7 cellular contexts compared by ENCODE assay signal in genomic region chr11:67055812-67056211, GRCh38. TPM values are rescaled to one million over a fixed set of nuclear protein-coding genes. Genes with fewer than 3 reads are reported as not detected.
A peak's percentile ranks its signal among the peaks of the same experiment; 100 is the strongest.
DNase-seq lines count a peak whose midpoint lies in the region; ATAC-seq and TF ChIP-seq lines count a peak whose summit lies in the region.

No MANE protein-coding gene starts in this region.

- no peak overlapping the region for H2BK120ac ChIP-seq in H9 (ENCODE audit: low read depth, low read length, poor library complexity, severe bottlenecking)

- no peak overlapping the region for H3K14ac ChIP-seq in H9 (ENCODE audit: insufficient read depth, low read length)

- POLR2A ChIA-PET in WTC11 (lab: Charles Lee): no interaction called here

- H3K79me1 ChIP-seq in H9 (ENCODE audit: insufficient read depth, low read depth, low read length, poor library complexity, severe bottlenecking): no peaks in the 10 kb centered on the region

- no peaks in the 10 kb centered on the region for H3K79me2 ChIP-seq in H9 (ENCODE audit: insufficient read depth, low read length)

- no peak overlapping the region for H2AFZ ChIP-seq in H9 (ENCODE audit: low read length)

- no peaks in the 10 kb centered on the region for H3K9me3 Mint-ChIP-seq in H9
- H3K9me3 Mint-ChIP-seq in WTC11: no peaks in the 10 kb centered on the region

- ATAC-seq in WTC11: no peak
- no peak for ATAC-seq in HG03442 (IDR thresholded peaks at IDR 0.05; ENCODE audit: unreplicated experiment)
- no peak for ATAC-seq in GM18868 (IDR thresholded peaks at IDR 0.05; ENCODE audit: unreplicated experiment)

- H3T11ph ChIP-seq in H9 (ENCODE audit: low read length): no peak overlapping the region

- no peak for TF ChIP-seq CTCF in H9 (conservative IDR thresholded peaks at IDR 0.05)
- no peak for TF ChIP-seq CTCF in WTC11 (IDR thresholded peaks at IDR 0.05)
- no peak for TF ChIP-seq CTCF in right atrium auricular region (IDR thresholded peaks at IDR 0.05)

- H3K4me1 Mint-ChIP-seq in H9 (peaks cover 20 to 43% of the 10 kb centered on the region in 2 experiments), WTC11 (peaks cover 23% of the 10 kb centered on the region)

- H4K20me1 ChIP-seq in H9 (ENCODE audit: control insufficient read depth, insufficient read depth, insufficient read length): peaks cover 3% of the 10 kb centered on the region

- H3K4me3 Mint-ChIP-seq in H9 (peak overlapping the region; percentile 73 to 80), WTC11 (peak overlapping the region; percentile 73)

- H3K4me1 ChIP-seq in H9 (ENCODE audit: insufficient read depth, low read length): no peaks in the 10 kb centered on the region; the same call in 1 of the 2 replicates
- peaks cover 0 to 39% of the 10 kb centered on the region in 2 donors for H3K4me1 ChIP-seq in right atrium auricular region

- no peak overlapping the region; a peak in 1 of 7 replicates for H3K27ac Mint-ChIP-seq in H9
- H3K27ac Mint-ChIP-seq in WTC11: 0 out of 2 replicates have a peak overlapping the region, but pooled peaks have one; percentile 72

- H3K18ac ChIP-seq in H9 (ENCODE audit: insufficient read length, low read depth, low read length): no peak overlapping the region

- H3K27ac ChIP-seq in H9 (ENCODE audit: insufficient read length, low read depth, low read length) (no peak overlapping the region), right atrium auricular region (peak overlapping the region; percentile 78 to 92)

- no peak overlapping the region for H4K91ac ChIP-seq in H9 (ENCODE audit: insufficient read length, low read depth, low read length)

- no CpG with 5 or more reads among the region's 17 CpGs for WGBS in H9 (ENCODE audit: extremely low coverage, insufficient read length, low lambda C conversion rate)

- no peaks in the 10 kb centered on the region for H3K9me3 ChIP-seq in H9 (ENCODE audit: control insufficient read depth, low read depth, low read length)
- no peaks in the 10 kb centered on the region for H3K9me3 ChIP-seq in right atrium auricular region

- H2BK20ac ChIP-seq in H9 (ENCODE audit: low read depth, low read length, poor library complexity, severe bottlenecking): no peak overlapping the region

- H2AK5ac ChIP-seq in H9 (ENCODE audit: insufficient read length, low read length): no peak overlapping the region

- no peaks in the 10 kb centered on the region for H3K36me3 Mint-ChIP-seq in H9 (ENCODE audit: insufficient read depth in 1 of 3, low read depth in 3 of 3)
- no peaks in the 10 kb centered on the region for H3K36me3 Mint-ChIP-seq in WTC11

- H3K9ac ChIP-seq in H9 (ENCODE audit: extremely low read depth, insufficient read length, low read length): no peak overlapping the region

- H3K36me3 ChIP-seq in right atrium auricular region: no peaks in the 10 kb centered on the region

- no peak for DNase-seq in H9
- DNase-seq in WTC11 (ENCODE audit: low spot score): no peak
- no peak for DNase-seq in right atrium auricular region (ENCODE audit: low spot score)
- peak; percentile 23 for DNase-seq in stimulated activated CD4-positive, alpha-beta T cell treated with anti-CD3 and anti-CD28 coated beads, Interleukin-4, amount 100 ng/mL, for 1 hour
- no peak for DNase-seq in NCI-H1092 treated with DMSO at 0.1 percent for 48 hours (lab: John Stamatoyannopoulos, UW)

- no peak overlapping the region for H3K23ac ChIP-seq in H9 (ENCODE audit: insufficient read length, low read depth, low read length)

- H4K8ac ChIP-seq in H9 (replicated peaks; ENCODE audit: insufficient read length, low read depth, low read length): no peak overlapping the region

- H3K23me2 ChIP-seq in H9 (ENCODE audit: insufficient read length, low read depth, low read length, poor library complexity, severe bottlenecking): peaks cover 4% of the 10 kb centered on the region

- H3K4ac ChIP-seq in H9 (ENCODE audit: low read depth, low read length): no peak overlapping the region

- peak overlapping the region; percentile 44 for H3K4me2 ChIP-seq in H9 (ENCODE audit: insufficient read depth, insufficient read length, low read length)

- no peak overlapping the region for H2BK5ac ChIP-seq in H9 (ENCODE audit: insufficient read length, low read length)

- H3K27me3 ChIP-seq in H9 (ENCODE audit: insufficient read depth, low read length): no peaks in the 10 kb centered on the region
- H3K27me3 ChIP-seq in right atrium auricular region: no peaks in the 10 kb centered on the region

- H2BK12ac ChIP-seq in H9 (ENCODE audit: insufficient read length, low read depth, low read length): no peak overlapping the region

- peak overlapping the region; percentile 48 to 55 for H3K4me3 ChIP-seq in right atrium auricular region

- no peak overlapping the region for H3K56ac ChIP-seq in H9 (ENCODE audit: insufficient read length, low read depth, low read length)

- CTCF ChIA-PET in WTC11 (lab: Charles Lee): interaction anchor here (0.7 to 5.7 kb wide), 14 partner anchors 9 to 738 kb away, joined by 3 to 82 read pairs (median 6); partner anchors contain the start of genes MRPL11 and SYT12

- no peak overlapping the region for H4K5ac ChIP-seq in H9 (ENCODE audit: insufficient read length, low read depth, low read length)

- H2BK15ac ChIP-seq in H9 (ENCODE audit: low read depth, low read length): no peak overlapping the region

- H3K27me3 Mint-ChIP-seq in H9 (ENCODE audit: low read depth) (no peaks in the 10 kb centered on the region; the same call in none of the 2 replicates), WTC11 (ENCODE audit: low read depth) (no peaks in the 10 kb centered on the region; the same call in 1 of the 2 replicates)

TF ChIP-seq in WTC11, 78 proteins besides CTCF, POLR2A, EP300 and RAD21:
- no peak for TF ChIP-seq TP53 (CRISPR knock-in tag; IDR thresholded peaks at IDR 0.05)
- TF ChIP-seq, protein P1, sequence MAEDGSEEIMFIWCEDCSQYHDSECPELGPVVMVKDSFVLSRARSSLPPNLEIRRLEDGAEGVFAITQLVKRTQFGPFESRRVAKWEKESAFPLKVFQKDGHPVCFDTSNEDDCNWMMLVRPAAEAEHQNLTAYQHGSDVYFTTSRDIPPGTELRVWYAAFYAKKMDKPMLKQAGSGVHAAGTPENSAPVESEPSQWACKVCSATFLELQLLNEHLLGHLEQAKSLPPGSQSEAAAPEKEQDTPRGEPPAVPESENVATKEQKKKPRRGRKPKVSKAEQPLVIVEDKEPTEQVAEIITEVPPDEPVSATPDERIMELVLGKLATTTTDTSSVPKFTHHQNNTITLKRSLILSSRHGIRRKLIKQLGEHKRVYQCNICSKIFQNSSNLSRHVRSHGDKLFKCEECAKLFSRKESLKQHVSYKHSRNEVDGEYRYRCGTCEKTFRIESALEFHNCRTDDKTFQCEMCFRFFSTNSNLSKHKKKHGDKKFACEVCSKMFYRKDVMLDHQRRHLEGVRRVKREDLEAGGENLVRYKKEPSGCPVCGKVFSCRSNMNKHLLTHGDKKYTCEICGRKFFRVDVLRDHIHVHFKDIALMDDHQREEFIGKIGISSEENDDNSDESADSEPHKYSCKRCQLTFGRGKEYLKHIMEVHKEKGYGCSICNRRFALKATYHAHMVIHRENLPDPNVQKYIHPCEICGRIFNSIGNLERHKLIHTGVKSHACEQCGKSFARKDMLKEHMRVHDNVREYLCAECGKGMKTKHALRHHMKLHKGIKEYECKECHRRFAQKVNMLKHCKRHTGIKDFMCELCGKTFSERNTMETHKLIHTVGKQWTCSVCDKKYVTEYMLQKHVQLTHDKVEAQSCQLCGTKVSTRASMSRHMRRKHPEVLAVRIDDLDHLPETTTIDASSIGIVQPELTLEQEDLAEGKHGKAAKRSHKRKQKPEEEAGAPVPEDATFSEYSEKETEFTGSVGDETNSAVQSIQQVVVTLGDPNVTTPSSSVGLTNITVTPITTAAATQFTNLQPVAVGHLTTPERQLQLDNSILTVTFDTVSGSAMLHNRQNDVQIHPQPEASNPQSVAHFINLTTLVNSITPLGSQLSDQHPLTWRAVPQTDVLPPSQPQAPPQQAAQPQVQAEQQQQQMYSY (CRISPR knock-in tag; IDR thresholded peaks at IDR 0.05): peak; percentile 49; the same call in 1 of the 2 replicates

RNA-seq across cellular contexts. Expression of gene RHOD, which starts 0.8 kb away (rescaled TPM):
- total RNA-seq in H9 (2021) (14.8 and 15.7 TPM in 2 replicates), WTC11 (2021) (13.1 to 16.3 TPM (median 15.9 TPM) in 3 replicates), right atrium auricular region (10 to 100 TPM; 39.1 to 68.5 TPM)

RNA-seq across cellular contexts. Expression of gene SYT12, which starts 32.9 kb away (rescaled TPM):
- total RNA-seq in H9 (2021) (1.9 and 2.1 TPM in 2 replicates), WTC11 (2021) (4.6 to 7.3 TPM (median 7.1 TPM) in 3 replicates), right atrium auricular region (under 1 TPM; 0.44 to 0.59 TPM)
